Comparison of ENCODE assay signal across 8 cellular contexts in genomic region chr7:157869793-157870192, GRCh38.
"Had no signal": no experiment of that assay in that cellular context is flagged by ENCODE, and none has a peak within 500 bp of the region (broad histone marks: within the 10 kb centered on the region; RNA-seq: fewer than 3 reads in every experiment).

No MANE protein-coding gene starts in this region.

- H3K36me3 Mint-ChIP-seq: IgD-negative memory B cell had no signal

- H3K4me3 ChIP-seq: K562 had no signal

- ATAC-seq: HepG2, K562 had no signal

- H3K4me3 Mint-ChIP-seq: IgD-negative memory B cell had no signal

- FAIRE-seq: HepG2, HTR-8/SVneo, K562 had no signal

- H3K27ac ChIP-seq: HL-60 had no signal

- DNase-seq: IMR-90, KBM-7, KG1 had no signal
